ENCODE assay signal across 1 cellular context in the genomic region with DNA sequence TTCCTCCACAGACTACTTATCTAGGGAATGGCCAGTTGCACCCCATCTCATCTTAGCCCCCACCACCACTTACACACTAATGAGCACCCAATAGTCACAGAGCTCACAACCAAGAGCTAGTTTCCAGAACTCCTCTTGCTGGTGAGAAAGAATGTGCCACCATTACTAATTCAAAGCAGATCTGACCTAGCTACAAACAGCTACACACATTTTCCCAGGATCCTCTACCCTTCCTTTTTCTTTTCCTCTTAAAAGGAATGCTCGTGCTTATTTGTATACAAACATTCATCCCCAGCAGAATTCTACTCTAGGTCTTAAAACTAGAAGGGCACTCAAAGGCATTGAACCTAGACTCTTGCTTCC.
TF ChIP-seq lines count a peak whose summit lies in the region.

No MANE protein-coding gene starts in this region.

TF ChIP-seq in SK-N-SH treated with all-trans-retinoic acid at 6 μM for 48 hours, 23 proteins besides CTCF, POLR2A, EP300 and RAD21 (continued from another document):
- TF ChIP-seq, protein P1, sequence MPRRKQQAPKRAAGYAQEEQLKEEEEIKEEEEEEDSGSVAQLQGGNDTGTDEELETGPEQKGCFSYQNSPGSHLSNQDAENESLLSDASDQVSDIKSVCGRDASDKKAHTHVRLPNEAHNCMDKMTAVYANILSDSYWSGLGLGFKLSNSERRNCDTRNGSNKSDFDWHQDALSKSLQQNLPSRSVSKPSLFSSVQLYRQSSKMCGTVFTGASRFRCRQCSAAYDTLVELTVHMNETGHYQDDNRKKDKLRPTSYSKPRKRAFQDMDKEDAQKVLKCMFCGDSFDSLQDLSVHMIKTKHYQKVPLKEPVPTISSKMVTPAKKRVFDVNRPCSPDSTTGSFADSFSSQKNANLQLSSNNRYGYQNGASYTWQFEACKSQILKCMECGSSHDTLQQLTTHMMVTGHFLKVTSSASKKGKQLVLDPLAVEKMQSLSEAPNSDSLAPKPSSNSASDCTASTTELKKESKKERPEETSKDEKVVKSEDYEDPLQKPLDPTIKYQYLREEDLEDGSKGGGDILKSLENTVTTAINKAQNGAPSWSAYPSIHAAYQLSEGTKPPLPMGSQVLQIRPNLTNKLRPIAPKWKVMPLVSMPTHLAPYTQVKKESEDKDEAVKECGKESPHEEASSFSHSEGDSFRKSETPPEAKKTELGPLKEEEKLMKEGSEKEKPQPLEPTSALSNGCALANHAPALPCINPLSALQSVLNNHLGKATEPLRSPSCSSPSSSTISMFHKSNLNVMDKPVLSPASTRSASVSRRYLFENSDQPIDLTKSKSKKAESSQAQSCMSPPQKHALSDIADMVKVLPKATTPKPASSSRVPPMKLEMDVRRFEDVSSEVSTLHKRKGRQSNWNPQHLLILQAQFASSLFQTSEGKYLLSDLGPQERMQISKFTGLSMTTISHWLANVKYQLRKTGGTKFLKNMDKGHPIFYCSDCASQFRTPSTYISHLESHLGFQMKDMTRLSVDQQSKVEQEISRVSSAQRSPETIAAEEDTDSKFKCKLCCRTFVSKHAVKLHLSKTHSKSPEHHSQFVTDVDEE (CRISPR knock-in tag; IDR thresholded peaks at IDR 0.05): no peak
- TF ChIP-seq, protein P2, sequence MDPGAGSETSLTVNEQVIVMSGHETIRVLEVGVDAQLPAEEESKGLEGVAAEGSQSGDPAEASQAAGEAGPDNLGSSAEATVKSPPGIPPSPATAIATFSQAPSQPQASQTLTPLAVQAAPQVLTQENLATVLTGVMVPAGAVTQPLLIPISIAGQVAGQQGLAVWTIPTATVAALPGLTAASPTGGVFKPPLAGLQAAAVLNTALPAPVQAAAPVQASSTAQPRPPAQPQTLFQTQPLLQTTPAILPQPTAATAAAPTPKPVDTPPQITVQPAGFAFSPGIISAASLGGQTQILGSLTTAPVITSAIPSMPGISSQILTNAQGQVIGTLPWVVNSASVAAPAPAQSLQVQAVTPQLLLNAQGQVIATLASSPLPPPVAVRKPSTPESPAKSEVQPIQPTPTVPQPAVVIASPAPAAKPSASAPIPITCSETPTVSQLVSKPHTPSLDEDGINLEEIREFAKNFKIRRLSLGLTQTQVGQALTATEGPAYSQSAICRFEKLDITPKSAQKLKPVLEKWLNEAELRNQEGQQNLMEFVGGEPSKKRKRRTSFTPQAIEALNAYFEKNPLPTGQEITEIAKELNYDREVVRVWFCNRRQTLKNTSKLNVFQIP (CRISPR knock-in tag; IDR thresholded peaks at IDR 0.05; ENCODE audit: borderline replicate concordance, low read depth): no peak
- no peak for TF ChIP-seq ZFP3 (CRISPR knock-in tag; IDR thresholded peaks at IDR 0.05)
